In the genomic region with DNA sequence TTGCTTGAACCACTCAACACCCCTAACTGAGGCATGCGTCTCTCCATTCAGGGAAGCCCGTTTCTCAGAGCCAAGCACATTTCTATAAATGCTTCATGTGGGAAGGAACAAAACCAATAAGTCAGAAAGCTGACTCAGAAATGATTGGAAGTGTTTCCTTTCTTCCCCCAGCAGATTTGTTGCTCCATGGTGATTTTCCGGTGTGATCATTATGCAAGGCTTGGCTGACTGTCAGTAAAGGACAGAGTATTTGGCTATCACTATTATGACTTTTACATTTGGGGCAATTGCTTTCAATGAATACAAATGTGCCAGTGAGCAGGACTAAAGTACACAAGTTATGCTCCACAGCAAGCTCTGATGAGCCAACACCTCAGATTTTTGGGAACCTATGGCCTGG, we compare ENCODE assay signal across 27 cellular contexts. TPM values are rescaled to one million over a fixed set of nuclear protein-coding genes. Genes with fewer than 3 reads are reported as not detected.
DNase-seq lines count a peak whose midpoint lies in the region; ATAC-seq, FAIRE-seq and TF ChIP-seq lines count a peak whose summit lies in the region.
"Had no signal": no experiment of that assay in that cellular context is flagged by ENCODE, and none has a peak within 500 bp of the region (broad histone marks: within the 10 kb centered on the region; RNA-seq: fewer than 3 reads in every experiment).

No MANE protein-coding gene starts in this region.

- H4K20me1 ChIP-seq in astrocyte (ENCODE audit: insufficient read depth, low read length): no peaks in the 10 kb centered on the region

- H3K4me3 ChIP-seq in astrocyte (ENCODE audit: insufficient read depth, low read depth, low read length) (no peak overlapping the region), foreskin fibroblast (ENCODE audit: low read depth in 1 of 2, low read length in 2 of 2) (no peak overlapping the region)
- H3K4me3 ChIP-seq: HAP-1, K562, spleen had no signal

- no peaks in the 10 kb centered on the region for H3K27me3 Mint-ChIP-seq in astrocyte (ENCODE audit: low read depth, unreplicated experiment)
- H3K27me3 Mint-ChIP-seq: progenitor cell of endocrine pancreas had no signal

- ATAC-seq in Right ventricle myocardium inferior: peak; percentile 15
- ATAC-seq: activated CD8-positive, alpha-beta memory T cell treated with anti-CD3 and anti-CD28 coated beads, Interleukin-2, amount 10 ng/mL, durations not matched to agents 7 days and 5 days; esophagus mucosa; K562 had no signal

- DNase-seq in Right ventricle myocardium inferior (ENCODE audit: missing footprints): no peak
- no peak for DNase-seq in cardiac septum (ENCODE audit: low spot score)
- peak; percentile 88 for DNase-seq in astrocyte (ENCODE audit: low read depth)
- peak; percentile 33 to 78 for DNase-seq in foreskin fibroblast
- peak; percentile 96 for DNase-seq in stromal cell of bone marrow (ENCODE audit: low read depth)
- no peak for DNase-seq in iPS-NIHi11 (ENCODE audit: low spot score)
- DNase-seq in head of caudate nucleus: no peak
- no peak for DNase-seq in NCI-H748 (lab: John Stamatoyannopoulos, UW; ENCODE audit: unreplicated experiment)
- DNase-seq: activated CD4-positive, alpha-beta T cell treated with anti-CD3 and anti-CD28 coated beads for 4 hours; activated CD8-positive, alpha-beta memory T cell treated with anti-CD3 and anti-CD28 coated beads, Interleukin-2, amount 10 ng/mL, durations not matched to agents 7 days and 5 days; activated naive CD8-positive, alpha-beta T cell treated with anti-CD3 and anti-CD28 coated beads for 36 hours; central memory CD4-positive, alpha-beta T cell; hippocampal formation; kidney; NCI-H1105; NCI-H2081 treated with DMSO at 0.1 percent for 48 hours; NCI-H446 treated with DMSO at 0.1 percent for 48 hours; spleen had no signal

- TF ChIP-seq CTCF in astrocyte (IDR thresholded peaks at IDR 0.05; ENCODE audit: insufficient read depth, low read depth, low read length) (no peak), foreskin fibroblast (IDR thresholded peaks at IDR 0.05; ENCODE audit: low read depth, low read length) (no peak)

- H3K27ac Mint-ChIP-seq in astrocyte (ENCODE audit: unreplicated experiment): no peak overlapping the region
- H3K27ac Mint-ChIP-seq: activated CD8-positive, alpha-beta memory T cell treated with anti-CD3 and anti-CD28 coated beads, Interleukin-2, amount 10 ng/mL, durations not matched to agents 7 days and 5 days; activated naive CD8-positive, alpha-beta T cell treated with anti-CD3 and anti-CD28 coated beads for 36 hours; progenitor cell of endocrine pancreas had no signal

- peak overlapping the region; percentile 31 for H2AFZ ChIP-seq in astrocyte (ENCODE audit: low read depth, low read length)

- intact Hi-C loops in Right ventricle myocardium inferior (cut with DNase I): loop anchor here (10.0 kb wide), 1 partner anchor 1331 kb away; no protein-coding TSS in a partner anchor
- intact Hi-C loops in cardiac septum (cut with DNase I): loop anchor here (5.0 to 10.0 kb wide), 4 partner anchors 126 to 1321 kb away; a partner anchor contains a TSS
- intact Hi-C loops in head of caudate nucleus (cut with DNase I): loop anchor here (10.0 kb wide), 2 partner anchors 149 to 1331 kb away; no protein-coding TSS in a partner anchor

- no peak for FAIRE-seq in astrocyte (lab: Jason Lieb, UNC)
- FAIRE-seq: A204.1, K562, kidney had no signal

- no peaks in the 10 kb centered on the region for H3K36me3 ChIP-seq in astrocyte (ENCODE audit: insufficient read depth, low read length)
- H3K36me3 ChIP-seq: HAP-1, spleen had no signal

- H3K36me3 Mint-ChIP-seq in astrocyte (ENCODE audit: low read depth, unreplicated experiment): no peaks in the 10 kb centered on the region
- H3K36me3 Mint-ChIP-seq: activated CD8-positive, alpha-beta memory T cell treated with anti-CD3 and anti-CD28 coated beads, Interleukin-2, amount 10 ng/mL, durations not matched to agents 7 days and 5 days; activated naive CD8-positive, alpha-beta T cell treated with anti-CD3 and anti-CD28 coated beads for 36 hours had no signal

- H3K79me2 ChIP-seq in astrocyte (ENCODE audit: insufficient read depth, low read length): no peaks in the 10 kb centered on the region

- peaks cover 8% of the 10 kb centered on the region for H3K4me1 Mint-ChIP-seq in astrocyte (ENCODE audit: low read depth, unreplicated experiment)
- H3K4me1 Mint-ChIP-seq: activated CD8-positive, alpha-beta memory T cell treated with anti-CD3 and anti-CD28 coated beads, Interleukin-2, amount 10 ng/mL, durations not matched to agents 7 days and 5 days; activated naive CD8-positive, alpha-beta T cell treated with anti-CD3 and anti-CD28 coated beads for 36 hours had no signal

- H3K9me3 Mint-ChIP-seq in astrocyte (ENCODE audit: unreplicated experiment): no peaks in the 10 kb centered on the region
- H3K9me3 Mint-ChIP-seq: nephron had no signal

- peaks cover 14% of the 10 kb centered on the region for H3K4me1 ChIP-seq in astrocyte (ENCODE audit: insufficient read depth, low read length)

- H3K27ac ChIP-seq in astrocyte (ENCODE audit: low read depth, low read length): no peak overlapping the region
- H3K27ac ChIP-seq: HL-60, RWPE1, spleen had no signal

- H3K4me2 ChIP-seq in astrocyte (ENCODE audit: low read length): peak overlapping the region; percentile 19

- H3K27me3 ChIP-seq in astrocyte (ENCODE audit: insufficient read depth, low read length): no peaks in the 10 kb centered on the region

- no peak overlapping the region for H3K4me3 Mint-ChIP-seq in astrocyte (ENCODE audit: unreplicated experiment)
- H3K4me3 Mint-ChIP-seq: activated CD8-positive, alpha-beta memory T cell treated with anti-CD3 and anti-CD28 coated beads, Interleukin-2, amount 10 ng/mL, durations not matched to agents 7 days and 5 days; activated naive CD8-positive, alpha-beta T cell treated with anti-CD3 and anti-CD28 coated beads for 36 hours; nephron had no signal

- H3K9me3 ChIP-seq in astrocyte (ENCODE audit: insufficient read depth, low read depth, low read length): no peaks in the 10 kb centered on the region
- H3K9me3 ChIP-seq: HAP-1, spleen had no signal

- H3K9ac ChIP-seq in astrocyte (ENCODE audit: low read length): no peak overlapping the region

RNA-seq across cellular contexts. Expression of a gene that starts 53.3 kb away (rescaled TPM):
- total RNA-seq in Right ventricle myocardium inferior (1.5 TPM), cardiac septum (0.35 TPM), astrocyte (0.50 TPM in 1 of 2 replicates, not detected in the other)
- total RNA-seq: activated CD8-positive, alpha-beta memory T cell treated with anti-CD3 and anti-CD28 coated beads, Interleukin-2, amount 10 ng/mL, durations not matched to agents 7 days and 5 days; esophagus mucosa; ureter had no signal

Comparison
In these comparisons a context has a peak if more than half of its experiments do, and no peak if none do; other contexts are left out.
1. DNase-seq: peak in astrocyte (single experiment), foreskin fibroblast (2 of 2) and stromal cell of bone marrow (single experiment); none in Right ventricle myocardium inferior (single experiment), cardiac septum (single experiment), iPS-NIHi11 (single experiment), head of caudate nucleus (0 of 42) and NCI-H748 (single experiment).